In genomic region chr9:136983611-136984314, GRCh38 we compare ENCODE assay signal across 24 cellular contexts. TPM values are rescaled to one million over a fixed set of nuclear protein-coding genes. Genes with fewer than 3 reads are reported as not detected.
DNase-seq lines count a peak whose midpoint lies in the region; ATAC-seq and TF ChIP-seq lines count a peak whose summit lies in the region.
"Had no signal": no experiment of that assay in that cellular context is flagged by ENCODE, and none has a peak within 500 bp of the region (broad histone marks: within the 10 kb centered on the region; RNA-seq: fewer than 3 reads in every experiment).

No MANE protein-coding gene starts in this region.

- ATAC-seq in naive thymus-derived CD8-positive, alpha-beta T cell: no peak
- no peak for ATAC-seq in HG03045 (IDR thresholded peaks at IDR 0.05; ENCODE audit: unreplicated experiment)
- ATAC-seq: Panc1; stimulated activated naive B cell treated with anti-CD40 and anti-IgM and Interleukin-4, amounts not matched to agents 10 μg/mL and 1 μg/mL and 100 μg/mL, for 72 hours had no signal

- H3K4me3 Mint-ChIP-seq in CD8-positive, alpha-beta memory T cell: peak overlapping the region in 4 of 7 donors; percentile 11 to 52 (median 24)
- H3K4me3 Mint-ChIP-seq in naive thymus-derived CD8-positive, alpha-beta T cell: peak overlapping the region in 9 of 10 donors; percentile 1 to 73 (median 34)
- H3K4me3 Mint-ChIP-seq: activated naive CD4-positive, alpha-beta T cell treated with anti-CD3 and anti-CD28 coated beads for 36 hours; central memory CD8-positive, alpha-beta T cell; HFFc6; stimulated activated naive B cell treated with anti-CD40 and anti-IgM and Interleukin-4, amounts not matched to agents 10 μg/mL and 1 μg/mL and 100 μg/mL, for 72 hours had no signal

- H3K27me3 Mint-ChIP-seq in CD8-positive, alpha-beta memory T cell: peaks cover 10 to 14% of the 10 kb centered on the region in 2 donors
- peaks cover 3 to 27% (median 13%) of the 10 kb centered on the region in 5 donors for H3K27me3 Mint-ChIP-seq in naive thymus-derived CD8-positive, alpha-beta T cell

- H3K27ac ChIP-seq in BLaER1: no peak overlapping the region
- H3K27ac ChIP-seq in CD8-positive, alpha-beta memory T cell (ENCODE audit: low read depth, low read length): no peak overlapping the region
- H3K27ac ChIP-seq: ovary, SJCRH30, thoracic aorta had no signal

- peak overlapping the region in 3 of 8 donors; percentile 0 to 68 (median 1) for H3K27ac Mint-ChIP-seq in CD8-positive, alpha-beta memory T cell
- peak overlapping the region in 2 of 10 donors; percentile 13 to 31 for H3K27ac Mint-ChIP-seq in naive thymus-derived CD8-positive, alpha-beta T cell
- H3K27ac Mint-ChIP-seq: activated naive CD4-positive, alpha-beta T cell treated with anti-CD3 and anti-CD28 coated beads for 36 hours; HFFc6; stimulated activated naive B cell treated with anti-CD40 and anti-IgM and Interleukin-4, amounts not matched to agents 10 μg/mL and 1 μg/mL and 100 μg/mL, for 72 hours had no signal

- no peaks in the 10 kb centered on the region for H3K36me3 Mint-ChIP-seq in CD8-positive, alpha-beta memory T cell
- no peaks in the 10 kb centered on the region for H3K36me3 Mint-ChIP-seq in naive thymus-derived CD8-positive, alpha-beta T cell

- no peaks in the 10 kb centered on the region for H3K36me3 ChIP-seq in BLaER1
- no peaks in the 10 kb centered on the region for H3K36me3 ChIP-seq in CD8-positive, alpha-beta memory T cell (ENCODE audit: insufficient read depth, low read length)
- H3K36me3 ChIP-seq: ovary, SJCRH30, thoracic aorta had no signal

- DNase-seq in CD8-positive, alpha-beta memory T cell: no peak
- DNase-seq in choroid plexus epithelial cell (ENCODE audit: low read depth) (peak; percentile 58), DMS53 (lab: John Stamatoyannopoulos, UW) (no peak), NCI-H2171 treated with DMSO at 0.1 percent for 48 hours (lab: John Stamatoyannopoulos, UW) (no peak)
- no peak for DNase-seq in naive thymus-derived CD8-positive, alpha-beta T cell
- DNase-seq: activated naive CD4-positive, alpha-beta T cell treated with anti-CD3 and anti-CD28 coated beads for 36 hours; activated T-cell treated with anti-CD3 and anti-CD28 coated beads, Interleukin-2, amount 50 U/mL, for 48 hours; HFFc6; mesenchymal stem cell; NCI-H1436 treated with DMSO at 0.1 percent for 48 hours; NCI-H524; ovary; retina; SJCRH30; stimulated activated CD4-positive, alpha-beta T cell treated with anti-CD3 and anti-CD28 coated beads, Interleukin-12 subunit alpha, Interleukin-12 subunit beta, amount 100 ng/mL, for 4 hours; stimulated activated CD4-positive, alpha-beta T cell treated with anti-CD3 and anti-CD28 coated beads, Interleukin-4, amount 100 ng/mL, for 24 hours; stimulated activated naive B cell treated with anti-CD40 and anti-IgM and Interleukin-4, amounts not matched to agents 10 μg/mL and 1 μg/mL and 100 μg/mL, for 72 hours had no signal

- H3K9me3 Mint-ChIP-seq in CD8-positive, alpha-beta memory T cell: no peaks in the 10 kb centered on the region
- no peaks in the 10 kb centered on the region for H3K9me3 Mint-ChIP-seq in naive thymus-derived CD8-positive, alpha-beta T cell
- H3K9me3 Mint-ChIP-seq: activated naive CD4-positive, alpha-beta T cell treated with anti-CD3 and anti-CD28 coated beads for 36 hours; central memory CD8-positive, alpha-beta T cell; HFFc6; stimulated activated naive B cell treated with anti-CD40 and anti-IgM and Interleukin-4, amounts not matched to agents 10 μg/mL and 1 μg/mL and 100 μg/mL, for 72 hours had no signal

- peaks cover 23% of the 10 kb centered on the region for H3K4me1 ChIP-seq in BLaER1
- H3K4me1 ChIP-seq in CD8-positive, alpha-beta memory T cell (ENCODE audit: insufficient read depth, low read length): no peaks in the 10 kb centered on the region

- CTCF ChIA-PET in CD8-positive, alpha-beta memory T cell (lab: Charles Lee): no interaction called here

- H3K9me3 ChIP-seq in BLaER1: no peaks in the 10 kb centered on the region
- H3K9me3 ChIP-seq in CD8-positive, alpha-beta memory T cell (ENCODE audit: low read length): no peaks in the 10 kb centered on the region
- H3K9me3 ChIP-seq: ovary, SJCRH30, thoracic aorta had no signal

- no peaks in the 10 kb centered on the region for H4K20me1 ChIP-seq in BLaER1

- H3K4me2 ChIP-seq in BLaER1: peak overlapping the region; percentile 26; the same call in 1 of the 2 replicates

- H3K4me3 ChIP-seq in BLaER1 (no peak overlapping the region), choroid plexus epithelial cell (ENCODE audit: low read depth, low read length) (no peak overlapping the region)
- no peak overlapping the region for H3K4me3 ChIP-seq in CD8-positive, alpha-beta memory T cell (ENCODE audit: low read length)
- H3K4me3 ChIP-seq: ovary, SJCRH30, thoracic aorta had no signal

- H3K4me1 Mint-ChIP-seq in CD8-positive, alpha-beta memory T cell: peaks cover 5 to 23% (median 7%) of the 10 kb centered on the region in 3 donors
- peaks cover 3 to 9% (median 8%) of the 10 kb centered on the region in 4 donors for H3K4me1 Mint-ChIP-seq in naive thymus-derived CD8-positive, alpha-beta T cell

- H3K9ac ChIP-seq in BLaER1: no peak overlapping the region

- peaks cover 53% of the 10 kb centered on the region for H3K27me3 ChIP-seq in BLaER1
- no peaks in the 10 kb centered on the region for H3K27me3 ChIP-seq in CD8-positive, alpha-beta memory T cell (ENCODE audit: insufficient read depth, low read length, poor library complexity, severe bottlenecking)
- H3K27me3 ChIP-seq: ovary had no signal

- no peak for TF ChIP-seq CTCF in choroid plexus epithelial cell (conservative IDR thresholded peaks at IDR 0.05; ENCODE audit: low read depth, low read length)

- POLR2A ChIA-PET in CD8-positive, alpha-beta memory T cell (lab: Charles Lee): no interaction called here
- POLR2A ChIA-PET in naive thymus-derived CD8-positive, alpha-beta T cell (lab: Charles Lee): no interaction called here

RNA-seq across cellular contexts. Expression of gene LCNL1, which starts 1.0 kb away (rescaled TPM):
- under 1 TPM; 0.20 to 0.22 TPM for total RNA-seq in CD8-positive, alpha-beta memory T cell
- polyA plus RNA-seq in CD8-positive, alpha-beta memory T cell: 0.16 TPM
- total RNA-seq in naive thymus-derived CD8-positive, alpha-beta T cell: under 1 TPM; 0.44 to 0.74 TPM
- polyA plus RNA-seq in naive thymus-derived CD8-positive, alpha-beta T cell: not detected
- total RNA-seq: activated naive CD4-positive, alpha-beta T cell treated with anti-CD3 and anti-CD28 coated beads for 36 hours; HFFc6; SJCRH30; T-helper 1 cell treated with Interleukin-12 subunit alpha and Interleukin-12 subunit beta and Interleukin-4 antibody, amounts not matched to agents 30 ng/mL and 1 ng/mL, for 36 hours; thoracic aorta had no signal

RNA-seq across cellular contexts. Expression of gene PTGDS, which starts 6.5 kb away (rescaled TPM):
- under 1 TPM; 0.24 to 0.49 TPM for total RNA-seq in CD8-positive, alpha-beta memory T cell
- 5.5 TPM for polyA plus RNA-seq in CD8-positive, alpha-beta memory T cell
- total RNA-seq in naive thymus-derived CD8-positive, alpha-beta T cell: under 1 TPM in 1 of 2 experiments, not detected in 1; 0.58 TPM
- polyA plus RNA-seq in naive thymus-derived CD8-positive, alpha-beta T cell: 1 to 10 TPM in 1 of 3 donors, under 1 TPM in 1, not detected in 1; 0.31 to 3.2 TPM
- total RNA-seq: activated CD8-positive, alpha-beta memory T cell treated with anti-CD3 and anti-CD28 coated beads for 36 hours; activated naive CD4-positive, alpha-beta T cell treated with anti-CD3 and anti-CD28 coated beads for 36 hours; HFFc6; SJCRH30 had no signal

RNA-seq across cellular contexts. Expression of gene PAXX, which starts 8.5 kb away (rescaled TPM):
- 10 to 100 TPM; 78.4 to 82.2 TPM for total RNA-seq in CD8-positive, alpha-beta memory T cell
- 156 TPM for polyA plus RNA-seq in CD8-positive, alpha-beta memory T cell
- 100 to 1,000 TPM; 129 to 137 TPM for total RNA-seq in naive thymus-derived CD8-positive, alpha-beta T cell
- 100 to 1,000 TPM; 104 to 119 (median 112) TPM for polyA plus RNA-seq in naive thymus-derived CD8-positive, alpha-beta T cell

RNA-seq across cellular contexts. Expression of gene CLIC3, which starts 12.6 kb away (rescaled TPM):
- 1 to 10 TPM; 3.4 to 4.1 TPM for total RNA-seq in CD8-positive, alpha-beta memory T cell
- 52.1 TPM for polyA plus RNA-seq in CD8-positive, alpha-beta memory T cell
- 10 to 100 TPM; 11.1 to 13.5 TPM for total RNA-seq in naive thymus-derived CD8-positive, alpha-beta T cell
- polyA plus RNA-seq in naive thymus-derived CD8-positive, alpha-beta T cell: 10 to 100 TPM in 2 of 3 donors, 1 to 10 TPM in 1; 7.0 to 30.2 (median 16.9) TPM
- total RNA-seq: activated CD8-positive, alpha-beta memory T cell treated with anti-CD3 and anti-CD28 coated beads for 36 hours; activated naive CD4-positive, alpha-beta T cell treated with anti-CD3 and anti-CD28 coated beads for 36 hours had no signal

RNA-seq across cellular contexts. Expression of gene LCN12, which starts 31.7 kb away (rescaled TPM):
- 1 to 10 TPM in 1 of 2 experiments, under 1 TPM in 1; 0.85 to 1.3 TPM for total RNA-seq in CD8-positive, alpha-beta memory T cell
- not detected for polyA plus RNA-seq in CD8-positive, alpha-beta memory T cell
- total RNA-seq in naive thymus-derived CD8-positive, alpha-beta T cell: 1 to 10 TPM; 2.6 to 2.7 TPM
- polyA plus RNA-seq in naive thymus-derived CD8-positive, alpha-beta T cell: not detected
- total RNA-seq: SJCRH30 had no signal
